ENCODE assay signal across 9 cellular contexts in genomic region chrX:115968436-115969252, GRCh38.
DNase-seq lines count a peak whose midpoint lies in the region; ATAC-seq and TF ChIP-seq lines count a peak whose summit lies in the region.
"Had no signal": no experiment of that assay in that cellular context is flagged by ENCODE, and none has a peak within 500 bp of the region (broad histone marks: within the 10 kb centered on the region; RNA-seq: fewer than 3 reads in every experiment).

No MANE protein-coding gene starts in this region.

- ATAC-seq in GM19468 (IDR thresholded peaks at IDR 0.05; ENCODE audit: extremely low read depth, unreplicated experiment) (peak; percentile 22), GM18873 (IDR thresholded peaks at IDR 0.05; ENCODE audit: low FRiP score, unreplicated experiment) (no peak)

- H3K9me3 ChIP-seq in HUES48 (ENCODE audit: control insufficient read depth, insufficient read depth, low read length) (no peaks in the 10 kb centered on the region), fibroblast of lung (ENCODE audit: control insufficient read depth, insufficient read depth, low read depth, low read length) (no peaks in the 10 kb centered on the region)

- H3K27me3 Mint-ChIP-seq in nephron (ENCODE audit: low read depth), result peaks cover 8% of the 10 kb centered on the region

- H3K36me3 ChIP-seq in HUES48 (ENCODE audit: control insufficient read depth, insufficient read depth, low read length), result no peaks in the 10 kb centered on the region
- H3K36me3 ChIP-seq in fibroblast of lung (ENCODE audit: control insufficient read depth, insufficient read depth, low read length), result no peaks in the 10 kb centered on the region

- H3K9ac ChIP-seq in HUES48 (ENCODE audit: low read depth, low read length) (peak overlapping the region; percentile 84), fibroblast of lung (ENCODE audit: insufficient read depth, low read length) (no peak overlapping the region)

- H3K79me2 ChIP-seq in fibroblast of lung (ENCODE audit: control insufficient read depth, insufficient read depth, low read length), result no peaks in the 10 kb centered on the region

- H3K36me3 Mint-ChIP-seq in nephron (ENCODE audit: low read depth), result peaks cover 29% of the 10 kb centered on the region

- TF ChIP-seq CTCF in AG10803 (conservative IDR thresholded peaks at IDR 0.05; ENCODE audit: low read length), result no peak
- TF ChIP-seq CTCF in fibroblast of lung (conservative IDR thresholded peaks at IDR 0.05 in 1 of 2, IDR thresholded peaks at IDR 0.05 in 1 of 2; ENCODE audit: low read depth in 1 of 2, low read length in 2 of 2), result no peak
- TF ChIP-seq CTCF in nephron (IDR thresholded peaks at IDR 0.05; ENCODE audit: unreplicated experiment in 3 of 3), result peak; percentile 19 to 46 (median 24)

- H3K27ac Mint-ChIP-seq in nephron, result peak overlapping the region; percentile 91 to 94 (median 93)

- peak overlapping the region; percentile 34 for H3K4me3 ChIP-seq in AG10803 (ENCODE audit: low read length)
- H3K4me3 ChIP-seq in HUES48 (ENCODE audit: low read depth, low read length), result peak overlapping the region; percentile 84
- peak overlapping the region; percentile 23 to 62 (median 48) for H3K4me3 ChIP-seq in fibroblast of lung (replicated peaks in 1 of 4; ENCODE audit: control extremely low read depth in 1 of 4, insufficient read depth in 1 of 4, low read depth in 3 of 4, low read length in 4 of 4)

- peaks cover 19% of the 10 kb centered on the region for H3K4me1 Mint-ChIP-seq in nephron

- H3K9me3 Mint-ChIP-seq in nephron, result peaks cover 22% of the 10 kb centered on the region

- H4K20me1 ChIP-seq in fibroblast of lung (ENCODE audit: control insufficient read depth, extremely low read depth, insufficient read depth, low read length), result no peaks in the 10 kb centered on the region

- H3K4me3 Mint-ChIP-seq in nephron, result peak overlapping the region; percentile 92 to 98 (median 94)

- peaks cover 8% of the 10 kb centered on the region for H3K27me3 ChIP-seq in HUES48 (ENCODE audit: control insufficient read depth, insufficient read depth, low read length)
- no peaks in the 10 kb centered on the region for H3K27me3 ChIP-seq in fibroblast of lung (ENCODE audit: control insufficient read depth, insufficient read depth, low read length)

- DNase-seq in AG10803 (ENCODE audit: low read depth) (no peak), RPMI7951 (ENCODE audit: low read depth) (peak; percentile 29), fibroblast of lung (ENCODE audit: low read depth in 2 of 2) (peak; percentile 22 to 30)
- no peak for DNase-seq in stimulated activated naive CD4-positive, alpha-beta T cell treated with Interleukin-2 at 50 U/mL for 16 hours (lab: John Stamatoyannopoulos, UW)
- DNase-seq: DND-41 had no signal

- no peak overlapping the region for H2AFZ ChIP-seq in fibroblast of lung (ENCODE audit: low read length)

- H3K27ac ChIP-seq in HUES48 (ENCODE audit: low read depth, low read length), result peak overlapping the region; percentile 85
- no peak overlapping the region for H3K27ac ChIP-seq in fibroblast of lung (ENCODE audit: insufficient read depth, low read length)

- H3K4me2 ChIP-seq in fibroblast of lung (ENCODE audit: extremely low read depth, insufficient read depth, low read length), result no peak overlapping the region

- H3K4me1 ChIP-seq in HUES48 (ENCODE audit: control insufficient read depth, insufficient read depth, low read length), result peaks cover 34% of the 10 kb centered on the region
- H3K4me1 ChIP-seq in fibroblast of lung (ENCODE audit: control insufficient read depth, extremely low read depth, insufficient read depth, low read length), result no peaks in the 10 kb centered on the region

Comparison
In these comparisons a context has a peak if more than half of its experiments do, and no peak if none do; other contexts are left out.
1. DNase-seq: peak in RPMI7951 (single experiment) and fibroblast of lung (2 of 2); none in AG10803 (single experiment) and stimulated activated naive CD4-positive, alpha-beta T cell treated with Interleukin-2 at 50 U/mL for 16 hours (single experiment).
2. H3K4me3 ChIP-seq: peak in every context shown above with its lines; median percentile 84 in HUES48; 48 in fibroblast of lung; 34 in AG10803.
3. CTCF ChIP-seq: peak in nephron (3 of 3); none in AG10803 (single experiment) and fibroblast of lung (0 of 2).